ENCODE assay signal across 18 cellular contexts in genomic region chr1:41638086-41639024, GRCh38.
A peak's percentile ranks its signal among the peaks of the same experiment; 100 is the strongest.
DNase-seq lines count a peak whose midpoint lies in the region; ATAC-seq, FAIRE-seq and TF ChIP-seq lines count a peak whose summit lies in the region.
"Had no signal": no experiment of that assay in that cellular context is flagged by ENCODE, and none has a peak within 500 bp of the region (broad histone marks: within the 10 kb centered on the region; RNA-seq: fewer than 3 reads in every experiment).

No MANE protein-coding gene starts in this region.

- POLR2A ChIA-PET in K562 (lab: Yijun Ruan, JAX), result no interaction called here

- no peak overlapping the region for H3K4me3 ChIP-seq in K562
- H3K4me3 ChIP-seq: pancreas, suprapubic skin had no signal

- peak overlapping the region; percentile 98 for H3K27ac Mint-ChIP-seq in activated naive CD4-positive, alpha-beta T cell treated with anti-CD3 and anti-CD28 coated beads, Interleukin-2, amount 50 U/mL, for 24 hours
- peak overlapping the region; percentile 46 for H3K27ac Mint-ChIP-seq in T-helper 1 cell treated with Interleukin-12 subunit alpha and Interleukin-12 subunit beta and Interleukin-4 antibody, amounts not matched to agents 30 μg/mL and 1 μg/mL, for 36 hours

- no TSS peak for BruUV-seq in K562 (replicated peaks; lab: Mats Ljungman, UMichigan)

- H3K36me3 ChIP-seq in K562 (ENCODE audit: control insufficient read depth, insufficient read depth, low read length), result no peaks in the 10 kb centered on the region
- H3K36me3 ChIP-seq: pancreas, suprapubic skin had no signal

- intact Hi-C loops in K562 (cut with micrococcal nuclease), result no loop called here

- H3K27me3 ChIP-seq in K562 (ENCODE audit: control insufficient read depth in 2 of 2, insufficient read depth in 2 of 2, low read length in 2 of 2), result peaks cover 10 to 42% of the 10 kb centered on the region in 2 experiments
- H3K27me3 ChIP-seq: pancreas, suprapubic skin had no signal

- no peak for TF ChIP-seq POLR2A in K562 (conservative IDR thresholded peaks at IDR 0.05)

- no peak for TF ChIP-seq RAD21 in K562 (CRISPR knock-in tag; conservative IDR thresholded peaks at IDR 0.05 in 1 of 2, IDR thresholded peaks at IDR 0.05 in 1 of 2)

- no peaks in the 10 kb centered on the region for H3K79me2 ChIP-seq in K562 (ENCODE audit: control insufficient read depth, insufficient read depth, low read length)

- no peaks in the 10 kb centered on the region for H3K9me1 ChIP-seq in K562 (ENCODE audit: control insufficient read depth, insufficient read depth, low read length)

- H3K9me3 ChIP-seq in K562 (replicated peaks; ENCODE audit: control insufficient read depth, insufficient read depth, low read depth, low read length), result no peaks in the 10 kb centered on the region
- H3K9me3 ChIP-seq: pancreas, suprapubic skin had no signal

- no peak overlapping the region for H3K4me2 ChIP-seq in K562 (ENCODE audit: insufficient read depth, low read length)

- no peak for TF ChIP-seq EP300 in K562 (IDR thresholded peaks at IDR 0.05; ENCODE audit: low read length)

- no peak overlapping the region for H2AFZ ChIP-seq in K562 (ENCODE audit: low read depth, low read length)

- WGBS in K562 (ENCODE audit: insufficient coverage, low coverage, missing lambda C conversion rate), result 0% methylated on average over 4 of the region's 4 CpGs

- CTCF ChIA-PET in K562 (lab: Yijun Ruan, JAX; ENCODE audit: low intra/inter-chr PET ratio), result no interaction called here

- H3K9me3 Mint-ChIP-seq in activated naive CD4-positive, alpha-beta T cell treated with anti-CD3 and anti-CD28 coated beads, Interleukin-2, amount 50 U/mL, for 24 hours, result peaks cover 5% of the 10 kb centered on the region
- no peaks in the 10 kb centered on the region for H3K9me3 Mint-ChIP-seq in T-helper 1 cell treated with Interleukin-12 subunit alpha and Interleukin-12 subunit beta and Interleukin-4 antibody, amounts not matched to agents 30 μg/mL and 1 μg/mL, for 36 hours
- H3K9me3 Mint-ChIP-seq: dendritic cell treated with granulocyte-macrophage colony-stimulating factor and Interleukin-4, amounts not matched to agents 40 ng/mL and 50 ng/mL, for 4 days had no signal

- in situ Hi-C loops in K562 (cut with MboI), result no loop called here

- peaks cover 29% of the 10 kb centered on the region for H3K4me1 Mint-ChIP-seq in activated naive CD4-positive, alpha-beta T cell treated with anti-CD3 and anti-CD28 coated beads, Interleukin-2, amount 50 U/mL, for 24 hours
- H3K4me1 Mint-ChIP-seq in T-helper 1 cell treated with Interleukin-12 subunit alpha and Interleukin-12 subunit beta and Interleukin-4 antibody, amounts not matched to agents 30 μg/mL and 1 μg/mL, for 36 hours (ENCODE audit: low read depth), result peaks cover 49% of the 10 kb centered on the region

- H4K20me1 ChIP-seq in K562 (replicated peaks; ENCODE audit: control insufficient read depth, insufficient read depth, low read length), result no peaks in the 10 kb centered on the region; the same call in none of the 2 replicates

- TF ChIP-seq CTCF in K562 (IDR thresholded peaks at IDR 0.05 in 2 of 3, conservative IDR thresholded peaks at IDR 0.05 in 1 of 3; ENCODE audit: insufficient read depth in 2 of 3, low read depth in 1 of 3, low read length in 3 of 3), result no peak

- peak overlapping the region; percentile 63 for H3K4me3 Mint-ChIP-seq in activated naive CD4-positive, alpha-beta T cell treated with anti-CD3 and anti-CD28 coated beads, Interleukin-2, amount 50 U/mL, for 24 hours
- peak overlapping the region; percentile 16 for H3K4me3 Mint-ChIP-seq in T-helper 1 cell treated with Interleukin-12 subunit alpha and Interleukin-12 subunit beta and Interleukin-4 antibody, amounts not matched to agents 30 μg/mL and 1 μg/mL, for 36 hours
- H3K4me3 Mint-ChIP-seq: dendritic cell treated with granulocyte-macrophage colony-stimulating factor and Interleukin-4, amounts not matched to agents 40 ng/mL and 50 ng/mL, for 4 days had no signal

- no peak for FAIRE-seq in K562 (lab: Jason Lieb, UNC)
- FAIRE-seq: pancreas had no signal

- peaks cover 27% of the 10 kb centered on the region for H3K36me3 Mint-ChIP-seq in activated naive CD4-positive, alpha-beta T cell treated with anti-CD3 and anti-CD28 coated beads, Interleukin-2, amount 50 U/mL, for 24 hours
- H3K36me3 Mint-ChIP-seq in T-helper 1 cell treated with Interleukin-12 subunit alpha and Interleukin-12 subunit beta and Interleukin-4 antibody, amounts not matched to agents 30 μg/mL and 1 μg/mL, for 36 hours (ENCODE audit: low read depth), result peaks cover 20% of the 10 kb centered on the region

- no peaks in the 10 kb centered on the region for H3K27me3 Mint-ChIP-seq in activated naive CD4-positive, alpha-beta T cell treated with anti-CD3 and anti-CD28 coated beads, Interleukin-2, amount 50 U/mL, for 24 hours
- no peaks in the 10 kb centered on the region for H3K27me3 Mint-ChIP-seq in T-helper 1 cell treated with Interleukin-12 subunit alpha and Interleukin-12 subunit beta and Interleukin-4 antibody, amounts not matched to agents 30 μg/mL and 1 μg/mL, for 36 hours (ENCODE audit: low read depth)
- H3K27me3 Mint-ChIP-seq: dendritic cell treated with granulocyte-macrophage colony-stimulating factor and Interleukin-4, amounts not matched to agents 40 ng/mL and 50 ng/mL, for 4 days had no signal

- no peak for DNase-seq in activated naive CD4-positive, alpha-beta T cell treated with Interleukin-2 at 50 U/mL for 16 hours
- DNase-seq in K562 (ENCODE audit: extremely low read depth in 1 of 4, low spot score in 3 of 4) (no peak), activated gamma-delta T cell treated with Interleukin-2 at 50 U/mL for 16 hours (no peak), AML-193 (lab: John Stamatoyannopoulos, UW) (no peak), COLO829 (ENCODE audit: low spot score) (no peak)
- DNase-seq in stimulated activated naive CD8-positive, alpha-beta T cell treated with anti-CD3 and anti-CD28 coated beads, Interleukin-15, Interleukin-2, amounts not matched to agents 100 U/mL and 50 U/mL, for 24 hours, result peak; percentile 30
- DNase-seq: activated CD4-positive, CD25-positive, alpha-beta regulatory T cell; Calu3; foreskin melanocyte; left colon; MM.1S; NCI-H187; pancreas had no signal

- no peak for ATAC-seq in K562
- no peak for ATAC-seq in stimulated activated naive CD8-positive, alpha-beta T cell treated with anti-CD3 and anti-CD28 coated beads, Interleukin-15, Interleukin-2, amounts not matched to agents 100 U/mL and 50 U/mL, for 24 hours
- ATAC-seq: left colon, pancreas had no signal

- no peaks in the 10 kb centered on the region for H3K4me1 ChIP-seq in K562 (replicated peaks in 1 of 2; ENCODE audit: control insufficient read depth in 2 of 2, insufficient read depth in 2 of 2, low read length in 2 of 2)
- H3K4me1 ChIP-seq: pancreas had no signal

- no peak overlapping the region for H3K9ac ChIP-seq in K562 (ENCODE audit: insufficient read depth in 1 of 2, low read depth in 2 of 2, low read length in 2 of 2)

- H3K27ac ChIP-seq in K562 (ENCODE audit: extremely low read depth, low read depth, low read length), result no peak overlapping the region
- H3K27ac ChIP-seq: epithelial cell of prostate, pancreas, suprapubic skin had no signal

TF ChIP-seq in K562, 482 proteins besides CTCF, POLR2A, EP300 and RAD21:
- no peak for TF ChIP-seq GABPA (tag; conservative IDR thresholded peaks at IDR 0.05; ENCODE audit: low read depth)
- TF ChIP-seq ZNF408 (CRISPR knock-in tag; IDR thresholded peaks at IDR 0.05; ENCODE audit: low read depth), result no peak
- peak; percentile 67; the same call in 1 of the 2 replicates for TF ChIP-seq ZNF512 (tag; IDR thresholded peaks at IDR 0.05)
- TF ChIP-seq POLR3A (IDR thresholded peaks at IDR 0.05; ENCODE audit: borderline replicate concordance, extremely low read depth, insufficient read depth, insufficient read length), result no peak
- no peak for TF ChIP-seq SMC3 (conservative IDR thresholded peaks at IDR 0.05; ENCODE audit: insufficient read depth, low read depth, low read length)
- no peak for TF ChIP-seq MBD1 (CRISPR knock-in tag; IDR thresholded peaks at IDR 0.05)
